15 cellular contexts compared by ENCODE assay signal in the genomic region with DNA sequence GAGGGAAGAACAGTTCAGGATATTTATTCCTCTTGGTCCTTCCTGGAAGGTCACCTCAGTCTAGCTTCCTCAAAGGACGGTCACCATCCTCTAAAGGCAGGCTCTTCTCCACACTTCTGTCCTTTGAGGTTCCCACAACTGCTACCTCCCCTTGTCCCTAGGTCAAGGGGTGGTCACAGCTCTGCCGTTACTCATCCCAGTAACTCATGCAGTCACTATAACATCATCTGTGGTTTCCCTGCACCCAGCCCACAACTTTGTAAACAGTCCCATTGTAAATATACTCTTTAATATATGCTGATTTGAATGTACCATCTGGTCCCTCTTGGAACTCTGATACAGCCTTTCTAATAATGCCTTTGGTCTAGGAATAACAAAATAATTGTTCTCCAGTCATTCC.
A peak's percentile ranks its signal among the peaks of the same experiment; 100 is the strongest.
DNase-seq lines count a peak whose midpoint lies in the region; ATAC-seq and TF ChIP-seq lines count a peak whose summit lies in the region.
"Had no signal": no experiment of that assay in that cellular context is flagged by ENCODE, and none has a peak within 500 bp of the region (broad histone marks: within the 10 kb centered on the region; RNA-seq: fewer than 3 reads in every experiment).

No MANE protein-coding gene starts in this region.

- no peaks in the 10 kb centered on the region for H3K36me3 Mint-ChIP-seq in HFFc6 (ENCODE audit: low read depth)
- H3K36me3 Mint-ChIP-seq: CD4-positive, alpha-beta memory T cell; naive B cell had no signal

- TF ChIP-seq EP300 in suprapubic skin (IDR thresholded peaks at IDR 0.05) = no peak

- no peaks in the 10 kb centered on the region for H3K36me3 ChIP-seq in suprapubic skin
- H3K36me3 ChIP-seq: upper lobe of left lung had no signal

- no peak overlapping the region for H3K4me3 ChIP-seq in epithelial cell of esophagus (ENCODE audit: low read length)
- no peak overlapping the region for H3K4me3 ChIP-seq in suprapubic skin
- H3K4me3 ChIP-seq: upper lobe of left lung had no signal

- WGBS in suprapubic skin = 81% methylated on average over 2 of the region's 2 CpGs

- DNase-seq in NCI-H1694 (lab: John Stamatoyannopoulos, UW) (peak; percentile 9), NCI-H1694 treated with DMSO at 0.1 percent for 48 hours (lab: John Stamatoyannopoulos, UW) (no peak), COLO668 (lab: John Stamatoyannopoulos, UW; ENCODE audit: unreplicated experiment) (peak; percentile 15), M059J (ENCODE audit: low read depth) (peak; percentile 24), epithelial cell of esophagus (ENCODE audit: low read depth) (peak; percentile 14), suprapubic skin (ENCODE audit: low spot score in 2 of 2) (no peak), HFFc6 (no peak)
- DNase-seq: amygdala; CD4-positive, alpha-beta memory T cell; naive B cell; NCI-H1092; SK-N-SH; upper lobe of left lung had no signal

- H3K4me3 Mint-ChIP-seq in HFFc6 = no peak overlapping the region
- H3K4me3 Mint-ChIP-seq: CD4-positive, alpha-beta memory T cell; naive B cell had no signal

- peaks cover 13% of the 10 kb centered on the region for H3K9me3 Mint-ChIP-seq in HFFc6
- H3K9me3 Mint-ChIP-seq: naive B cell had no signal

- no peaks in the 10 kb centered on the region for H3K4me1 ChIP-seq in suprapubic skin
- H3K4me1 ChIP-seq: upper lobe of left lung had no signal

- TF ChIP-seq CTCF in epithelial cell of esophagus (IDR thresholded peaks at IDR 0.05; ENCODE audit: insufficient read depth, low read depth, low read length, missing control alignments) (no peak), suprapubic skin (IDR thresholded peaks at IDR 0.05) (no peak), HFFc6 (IDR thresholded peaks at IDR 0.05) (no peak)

- H3K4me1 Mint-ChIP-seq in HFFc6 (ENCODE audit: low read depth) = no peaks in the 10 kb centered on the region
- H3K4me1 Mint-ChIP-seq: CD4-positive, alpha-beta memory T cell; naive B cell had no signal

- ATAC-seq in HG02981 (IDR thresholded peaks at IDR 0.05; ENCODE audit: unreplicated experiment) = no peak
- ATAC-seq: left lobe of liver had no signal

- H3K27ac Mint-ChIP-seq in HFFc6 = no peak overlapping the region
- H3K27ac Mint-ChIP-seq: CD4-positive, alpha-beta memory T cell; naive B cell had no signal

- H3K27me3 ChIP-seq in suprapubic skin = no peaks in the 10 kb centered on the region
- H3K27me3 ChIP-seq: upper lobe of left lung had no signal

- H3K27me3 Mint-ChIP-seq in HFFc6 (ENCODE audit: insufficient read depth) = no peaks in the 10 kb centered on the region; the same call in 1 of the 2 replicates
- H3K27me3 Mint-ChIP-seq: naive B cell had no signal

- no peak overlapping the region for H3K27ac ChIP-seq in suprapubic skin
- H3K27ac ChIP-seq: upper lobe of left lung had no signal

- TF ChIP-seq POLR2A in suprapubic skin (IDR thresholded peaks at IDR 0.05) = no peak

- H3K9me3 ChIP-seq in suprapubic skin = no peaks in the 10 kb centered on the region
- H3K9me3 ChIP-seq: SK-N-SH, upper lobe of left lung had no signal

Comparison
In these comparisons a context has a peak if more than half of its experiments do, and no peak if none do; other contexts are left out.
1. DNase-seq: peak in NCI-H1694 (single experiment), COLO668 (single experiment), M059J (single experiment) and epithelial cell of esophagus (single experiment); none in NCI-H1694 treated with DMSO at 0.1 percent for 48 hours (single experiment), suprapubic skin (0 of 2) and HFFc6 (single experiment).